8 cellular contexts compared by ENCODE assay signal in genomic region chr3:187040637-187041361, GRCh38.
DNase-seq lines count a peak whose midpoint lies in the region; ATAC-seq and TF ChIP-seq lines count a peak whose summit lies in the region.

No MANE protein-coding gene starts in this region.

- no peaks in the 10 kb centered on the region for H3K27me3 ChIP-seq in effector memory CD4-positive, alpha-beta T cell (replicated peaks; ENCODE audit: control insufficient read depth, insufficient read depth, low read length, poor library complexity, severe bottlenecking)

- H3K4me2 ChIP-seq in OCI-LY7 (ENCODE audit: low read length): peak overlapping the region; percentile 85

- DNase-seq in ELF-1 (ENCODE audit: low read depth, low spot score) (peak; percentile 64), OCI-LY7 (ENCODE audit: low spot score) (no peak), progenitor cell of endocrine pancreas (ENCODE audit: low spot score, unreplicated experiment) (no peak), G401 (ENCODE audit: low spot score) (no peak), GF-D8 (lab: John Stamatoyannopoulos, UW) (no peak)
- no peak for DNase-seq in effector memory CD4-positive, alpha-beta T cell
- DNase-seq in activated CD4-positive, alpha-beta T cell treated with anti-CD3 and anti-CD28 coated beads, Interleukin-2, amount 50 U/mL, for 1 hour: no peak

- no TSS peak for BruUV-seq in OCI-LY7 (replicated peaks; lab: Mats Ljungman, UMichigan)

- peaks cover 100% of the 10 kb centered on the region for H3K79me2 ChIP-seq in OCI-LY7 (ENCODE audit: insufficient read depth, low read depth, low read length)

- H3K36me3 Mint-ChIP-seq in progenitor cell of endocrine pancreas (ENCODE audit: insufficient read depth): peaks cover 24% of the 10 kb centered on the region

- H4K20me1 ChIP-seq in OCI-LY7 (ENCODE audit: insufficient read depth, low read length): peaks cover 55% of the 10 kb centered on the region

- POLR2A ChIA-PET in OCI-LY7 (lab: Charles Lee): interaction anchor here (0.8 to 1.4 kb wide), 4 partner anchors 9 to 103 kb away, joined by 3 to 7 read pairs (median 4); no protein-coding TSS in a partner anchor

- no peak overlapping the region for H3K4me3 Mint-ChIP-seq in progenitor cell of endocrine pancreas (ENCODE audit: low read depth)

- ATAC-seq in GM18502 (IDR thresholded peaks at IDR 0.05; ENCODE audit: poor library complexity, unreplicated experiment): no peak

- no peaks in the 10 kb centered on the region for H3K27me3 Mint-ChIP-seq in progenitor cell of endocrine pancreas

- H3K9me3 ChIP-seq in OCI-LY7 (ENCODE audit: low read length): peaks cover 6% of the 10 kb centered on the region; the same call in 1 of the 2 replicates
- H3K9me3 ChIP-seq in effector memory CD4-positive, alpha-beta T cell (ENCODE audit: control insufficient read depth, low read length): no peaks in the 10 kb centered on the region

- H3K4me1 Mint-ChIP-seq in progenitor cell of endocrine pancreas (ENCODE audit: low read depth): peaks cover 16% of the 10 kb centered on the region

- H3K9me3 Mint-ChIP-seq in progenitor cell of endocrine pancreas (ENCODE audit: low read depth): peaks cover 3% of the 10 kb centered on the region

- CTCF ChIA-PET in OCI-LY7 (lab: Charles Lee; ENCODE audit: unreplicated experiment): no interaction called here

- peak overlapping the region; percentile 90 for H3K27ac ChIP-seq in OCI-LY7 (ENCODE audit: low read depth, low read length, poor library complexity, severe bottlenecking)
- peak overlapping the region; percentile 72 for H3K27ac ChIP-seq in effector memory CD4-positive, alpha-beta T cell (ENCODE audit: insufficient read depth, low read length, poor library complexity, severe bottlenecking)

- no peaks in the 10 kb centered on the region for H3K9me2 ChIP-seq in OCI-LY7 (ENCODE audit: insufficient read depth, low read length)

- peak overlapping the region; percentile 3 for H3K4me3 ChIP-seq in OCI-LY7 (ENCODE audit: low read depth, low read length, poor library complexity, severe bottlenecking)
- H3K4me3 ChIP-seq in effector memory CD4-positive, alpha-beta T cell (ENCODE audit: insufficient read depth, low read depth, low read length, poor library complexity, severe bottlenecking): no peak overlapping the region

- H3K4me1 ChIP-seq in OCI-LY7 (ENCODE audit: insufficient read depth, low read length, poor library complexity, severe bottlenecking): peaks cover 82% of the 10 kb centered on the region
- H3K4me1 ChIP-seq in effector memory CD4-positive, alpha-beta T cell (ENCODE audit: control insufficient read depth, insufficient read depth, low read length, poor library complexity, severe bottlenecking): peaks cover 61% of the 10 kb centered on the region

- TF ChIP-seq CTCF in OCI-LY7 (conservative IDR thresholded peaks at IDR 0.05; ENCODE audit: low read length) (no peak), progenitor cell of endocrine pancreas (IDR thresholded peaks at IDR 0.05; ENCODE audit: unreplicated experiment) (no peak)

- intact Hi-C loops in OCI-LY7 (cut with micrococcal nuclease; ENCODE audit: unreplicated experiment): no loop called here

- no peak overlapping the region for H2AFZ ChIP-seq in OCI-LY7 (ENCODE audit: low read length)

- H3K36me3 ChIP-seq in OCI-LY7 (ENCODE audit: insufficient read depth, low read length): peaks cover 100% of the 10 kb centered on the region
- peaks cover 48% of the 10 kb centered on the region for H3K36me3 ChIP-seq in effector memory CD4-positive, alpha-beta T cell (ENCODE audit: control insufficient read depth, insufficient read depth, low read length)

- in situ Hi-C loops in G401 (cut with HindIII; ENCODE audit: low sequenced_read_pairs): no loop called here

- H3K27ac Mint-ChIP-seq in progenitor cell of endocrine pancreas: peak overlapping the region; percentile 65
